ENCODE assay signal across 9 cellular contexts in genomic region chr2:101622633-101623521, GRCh38.
DNase-seq lines count a peak whose midpoint lies in the region; ATAC-seq, FAIRE-seq and TF ChIP-seq lines count a peak whose summit lies in the region.
"Had no signal": no experiment of that assay in that cellular context is flagged by ENCODE, and none has a peak within 500 bp of the region (broad histone marks: within the 10 kb centered on the region; RNA-seq: fewer than 3 reads in every experiment).

No MANE protein-coding gene starts in this region.

- H3K9me3 Mint-ChIP-seq in activated CD8-positive, alpha-beta T cell treated with anti-CD3 and anti-CD28 coated beads, Interleukin-2, amount 10 ng/mL, durations not matched to agents 7 days and 5 days (ENCODE audit: insufficient read depth), result no peaks in the 10 kb centered on the region

- peak overlapping the region; percentile 29 for H3K27ac Mint-ChIP-seq in activated CD8-positive, alpha-beta T cell treated with anti-CD3 and anti-CD28 coated beads, Interleukin-2, amount 10 ng/mL, durations not matched to agents 7 days and 5 days

- peak; percentile 67 for FAIRE-seq in GM19239 (lab: Jason Lieb, UNC)

- TF ChIP-seq POLR2A in uterus (IDR thresholded peaks at IDR 0.05), result no peak

- DNase-seq in CD1c-positive myeloid dendritic cell (ENCODE audit: extremely low spot score) (peak; percentile 94), GM19239 (ENCODE audit: insufficient read length, low spot score) (peak; percentile 35), middle frontal gyrus (ENCODE audit: extremely low spot score, low spot score) (no peak), left lobe of liver (ENCODE audit: low spot score) (no peak), aorta (no peak), uterus (no peak)
- DNase-seq in activated CD8-positive, alpha-beta T cell treated with anti-CD3 and anti-CD28 coated beads, Interleukin-2, amount 10 ng/mL, durations not matched to agents 7 days and 5 days, result no peak

- H3K27me3 ChIP-seq in aorta (ENCODE audit: control insufficient read depth in 1 of 2, insufficient read depth in 2 of 2, low read length in 1 of 2) (no peaks in the 10 kb centered on the region), uterus (no peaks in the 10 kb centered on the region)
- H3K27me3 ChIP-seq: SJSA1 had no signal

- H3K9me3 ChIP-seq in aorta (ENCODE audit: control insufficient read depth, low read length), result no peaks in the 10 kb centered on the region
- no peaks in the 10 kb centered on the region for H3K9me3 ChIP-seq in uterus
- H3K9me3 ChIP-seq: SJSA1 had no signal

- no peak overlapping the region for H3K4me3 Mint-ChIP-seq in activated CD8-positive, alpha-beta T cell treated with anti-CD3 and anti-CD28 coated beads, Interleukin-2, amount 10 ng/mL, durations not matched to agents 7 days and 5 days

- no peaks in the 10 kb centered on the region for H3K36me3 ChIP-seq in aorta (ENCODE audit: control insufficient read depth in 1 of 2, insufficient read depth in 2 of 2, low read length in 1 of 2)
- H3K36me3 ChIP-seq in uterus, result no peaks in the 10 kb centered on the region
- H3K36me3 ChIP-seq: SJSA1 had no signal

- no peaks in the 10 kb centered on the region for H3K27me3 Mint-ChIP-seq in activated CD8-positive, alpha-beta T cell treated with anti-CD3 and anti-CD28 coated beads, Interleukin-2, amount 10 ng/mL, durations not matched to agents 7 days and 5 days (ENCODE audit: low read depth)

- H3K4me3 ChIP-seq in aorta (ENCODE audit: low read length in 2 of 2), result no peak overlapping the region
- no peak overlapping the region for H3K4me3 ChIP-seq in uterus
- H3K4me3 ChIP-seq: SJSA1 had no signal

- no peak for TF ChIP-seq CTCF in uterus (IDR thresholded peaks at IDR 0.05)

- 76 to 78% methylated on average over 12 of the region's 12 CpGs for WGBS in aorta, 2 donors

- CTCF ChIA-PET in activated CD8-positive, alpha-beta T cell treated with anti-CD3 and anti-CD28 coated beads, Interleukin-2, amount 10 ng/mL, durations not matched to agents 7 days and 5 days (lab: Charles Lee), result no interaction called here

- H3K4me1 Mint-ChIP-seq in activated CD8-positive, alpha-beta T cell treated with anti-CD3 and anti-CD28 coated beads, Interleukin-2, amount 10 ng/mL, durations not matched to agents 7 days and 5 days (ENCODE audit: low read depth), result peaks cover 15% of the 10 kb centered on the region

- no peaks in the 10 kb centered on the region for H3K36me3 Mint-ChIP-seq in activated CD8-positive, alpha-beta T cell treated with anti-CD3 and anti-CD28 coated beads, Interleukin-2, amount 10 ng/mL, durations not matched to agents 7 days and 5 days (ENCODE audit: low read depth)

- intact Hi-C loops in aorta (cut with DNase I) (no loop called here), uterus (cut with DNase I; ENCODE audit: low total_unique reads) (no loop called here)

- POLR2A ChIA-PET in activated CD8-positive, alpha-beta T cell treated with anti-CD3 and anti-CD28 coated beads, Interleukin-2, amount 10 ng/mL, durations not matched to agents 7 days and 5 days (lab: Charles Lee), result interaction anchor here (0.6 kb wide), 1 partner anchor 59 kb away, joined by 4 read pairs; no protein-coding TSS in a partner anchor

- H3K27ac ChIP-seq in aorta (ENCODE audit: low read depth in 1 of 2, low read length in 2 of 2) (no peak overlapping the region), uterus (no peak overlapping the region)
- H3K27ac ChIP-seq: SJSA1 had no signal

- ATAC-seq in HG03135 (IDR thresholded peaks at IDR 0.05; ENCODE audit: unreplicated experiment) (peak; percentile 72), left lobe of liver (no peak), aorta (ENCODE audit: low FRiP score) (no peak)
- no peak for ATAC-seq in activated CD8-positive, alpha-beta T cell treated with anti-CD3 and anti-CD28 coated beads, Interleukin-2, amount 10 ng/mL, durations not matched to agents 7 days and 5 days

- H3K4me1 ChIP-seq in aorta (ENCODE audit: control insufficient read depth in 1 of 2, insufficient read depth in 2 of 2, low read length in 2 of 2), result no peaks in the 10 kb centered on the region
- no peaks in the 10 kb centered on the region for H3K4me1 ChIP-seq in uterus
- H3K4me1 ChIP-seq: SJSA1 had no signal

Comparison
In these comparisons a context has a peak if more than half of its experiments do, and no peak if none do; other contexts are left out.
1. DNase-seq: peak in CD1c-positive myeloid dendritic cell (single experiment) and GM19239 (single experiment); none in activated CD8-positive, alpha-beta T cell treated with anti-CD3 and anti-CD28 coated beads, Interleukin-2, amount 10 ng/mL, durations not matched to agents 7 days and 5 days (single experiment), middle frontal gyrus (single experiment), left lobe of liver (single experiment), aorta (0 of 2) and uterus (0 of 2).